13 cellular contexts compared by ENCODE assay signal in genomic region chr2:198375073-198375430, GRCh38.
DNase-seq lines count a peak whose midpoint lies in the region; ATAC-seq lines count a peak whose summit lies in the region.
"Had no signal": no experiment of that assay in that cellular context is flagged by ENCODE, and none has a peak within 500 bp of the region (broad histone marks: within the 10 kb centered on the region; RNA-seq: fewer than 3 reads in every experiment).

No MANE protein-coding gene starts in this region.

- no peaks in the 10 kb centered on the region for H3K79me2 ChIP-seq in trophoblast cell (ENCODE audit: control insufficient read depth, insufficient read depth, low read length, poor library complexity)

- H3K9me3 Mint-ChIP-seq in stimulated activated effector memory CD8-positive, alpha-beta T cell treated with anti-CD3 and anti-CD28 coated beads, Interleukin-12 subunit alpha, Interleukin-12 subunit beta, amount 100 ng/mL, for 72 hours, result no peaks in the 10 kb centered on the region
- H3K9me3 Mint-ChIP-seq: HFFc6 had no signal

- no CpG with 5 or more reads among the region's 4 CpGs for WGBS in trophoblast cell (ENCODE audit: extremely low coverage, insufficient coverage, insufficient read length)

- no peaks in the 10 kb centered on the region for H3K27me3 ChIP-seq in trophoblast cell (ENCODE audit: insufficient read depth, low read length)
- H3K27me3 ChIP-seq: SJSA1 had no signal

- H2BK12ac ChIP-seq in trophoblast cell (ENCODE audit: low read length), result no peak overlapping the region

- no peaks in the 10 kb centered on the region for H3K79me1 ChIP-seq in trophoblast cell (ENCODE audit: low read length)

- H3K14ac ChIP-seq in trophoblast cell (ENCODE audit: low read length), result no peak overlapping the region

- no peak overlapping the region for H3K4ac ChIP-seq in trophoblast cell (ENCODE audit: low read depth, low read length)

- H3K9me3 ChIP-seq in trophoblast cell (ENCODE audit: insufficient read depth, low read depth, low read length), result no peaks in the 10 kb centered on the region
- H3K9me3 ChIP-seq: SJSA1 had no signal

- H2AK5ac ChIP-seq in trophoblast cell (ENCODE audit: low read length), result no peak overlapping the region

- no peak overlapping the region for H3K18ac ChIP-seq in trophoblast cell (ENCODE audit: low read length)

- H3K36me3 Mint-ChIP-seq in stimulated activated effector memory CD8-positive, alpha-beta T cell treated with anti-CD3 and anti-CD28 coated beads, Interleukin-12 subunit alpha, Interleukin-12 subunit beta, amount 100 ng/mL, for 72 hours, result no peaks in the 10 kb centered on the region

- no peak overlapping the region for H3K27ac ChIP-seq in trophoblast cell (ENCODE audit: low read depth, low read length)
- H3K27ac ChIP-seq: RWPE1, SJSA1 had no signal

- no peak overlapping the region for H4K12ac ChIP-seq in trophoblast cell (ENCODE audit: low read depth, low read length)

- no peaks in the 10 kb centered on the region for H3K4me1 ChIP-seq in trophoblast cell (ENCODE audit: control insufficient read depth in 1 of 2, insufficient read depth in 2 of 2, low read length in 2 of 2)

- H3K4me1 Mint-ChIP-seq in stimulated activated effector memory CD8-positive, alpha-beta T cell treated with anti-CD3 and anti-CD28 coated beads, Interleukin-12 subunit alpha, Interleukin-12 subunit beta, amount 100 ng/mL, for 72 hours, result peaks cover 7% of the 10 kb centered on the region

- no peak overlapping the region for H2BK5ac ChIP-seq in trophoblast cell (ENCODE audit: low read depth, low read length, poor library complexity)

- no peak overlapping the region for H3K4me3 ChIP-seq in trophoblast cell (ENCODE audit: low read depth, low read length)
- H3K4me3 ChIP-seq: SJSA1 had no signal

- no peak overlapping the region for H3K4me2 ChIP-seq in trophoblast cell (ENCODE audit: low read length)

- peak overlapping the region; percentile 8 for H3K9ac ChIP-seq in trophoblast cell (ENCODE audit: low read length)

- H4K8ac ChIP-seq in trophoblast cell (ENCODE audit: low read depth, low read length), result no peak overlapping the region

- no peak overlapping the region for H3K4me3 Mint-ChIP-seq in stimulated activated effector memory CD8-positive, alpha-beta T cell treated with anti-CD3 and anti-CD28 coated beads, Interleukin-12 subunit alpha, Interleukin-12 subunit beta, amount 100 ng/mL, for 72 hours
- H3K4me3 Mint-ChIP-seq: B cell, HFFc6 had no signal

- DNase-seq in NCI-H1417 (lab: John Stamatoyannopoulos, UW) (peak in 2 of 3 experiments; percentile 50 to 68), NCI-H1417 treated with DMSO at 0.1 percent for 48 hours (lab: John Stamatoyannopoulos, UW) (no peak), NCI-H526 (lab: John Stamatoyannopoulos, UW) (peak; percentile 89 to 96), SHP77 treated with DMSO at 0.1 percent for 48 hours (lab: John Stamatoyannopoulos, UW) (peak; percentile 28), trophoblast cell (no peak), iPS-NIHi7 (ENCODE audit: extremely low spot score) (no peak), NCI-H345 treated with DMSO at 0.1 percent for 48 hours (lab: John Stamatoyannopoulos, UW; ENCODE audit: unreplicated experiment) (no peak)
- DNase-seq in stimulated activated effector memory CD8-positive, alpha-beta T cell treated with anti-CD3 and anti-CD28 coated beads, Interleukin-12 subunit alpha, Interleukin-12 subunit beta, amount 100 ng/mL, for 72 hours (ENCODE audit: low spot score in 2 of 2), result no peak

- H3K27ac Mint-ChIP-seq in stimulated activated effector memory CD8-positive, alpha-beta T cell treated with anti-CD3 and anti-CD28 coated beads, Interleukin-12 subunit alpha, Interleukin-12 subunit beta, amount 100 ng/mL, for 72 hours, result no peak overlapping the region
- H3K27ac Mint-ChIP-seq: B cell, HFFc6 had no signal

- H2AFZ ChIP-seq in trophoblast cell (ENCODE audit: insufficient read depth, low read length, poor library complexity), result no peak overlapping the region

- H4K91ac ChIP-seq in trophoblast cell (ENCODE audit: low read depth, low read length), result no peak overlapping the region

- peak overlapping the region; percentile 80 for H3K23ac ChIP-seq in trophoblast cell (ENCODE audit: low read length)

- H2BK120ac ChIP-seq in trophoblast cell (ENCODE audit: insufficient read depth, low read length, poor library complexity), result no peak overlapping the region

- H3K36me3 ChIP-seq in trophoblast cell (ENCODE audit: control insufficient read depth in 1 of 2, insufficient read depth in 2 of 2, low read length in 2 of 2), result no peaks in the 10 kb centered on the region
- H3K36me3 ChIP-seq: SJSA1 had no signal

- no peak for ATAC-seq in stimulated activated effector memory CD8-positive, alpha-beta T cell treated with anti-CD3 and anti-CD28 coated beads, Interleukin-12 subunit alpha, Interleukin-12 subunit beta, amount 100 ng/mL, for 72 hours
- ATAC-seq: PC-3 had no signal

Comparison
In these comparisons a context has a peak if more than half of its experiments do, and no peak if none do; other contexts are left out.
1. DNase-seq: peak in NCI-H1417 (2 of 3), NCI-H526 (2 of 2) and SHP77 treated with DMSO at 0.1 percent for 48 hours (single experiment); none in NCI-H1417 treated with DMSO at 0.1 percent for 48 hours (single experiment), trophoblast cell (0 of 2), iPS-NIHi7 (single experiment), stimulated activated effector memory CD8-positive, alpha-beta T cell treated with anti-CD3 and anti-CD28 coated beads, Interleukin-12 subunit alpha, Interleukin-12 subunit beta, amount 100 ng/mL, for 72 hours (0 of 2) and NCI-H345 treated with DMSO at 0.1 percent for 48 hours (single experiment).